In the genomic region with DNA sequence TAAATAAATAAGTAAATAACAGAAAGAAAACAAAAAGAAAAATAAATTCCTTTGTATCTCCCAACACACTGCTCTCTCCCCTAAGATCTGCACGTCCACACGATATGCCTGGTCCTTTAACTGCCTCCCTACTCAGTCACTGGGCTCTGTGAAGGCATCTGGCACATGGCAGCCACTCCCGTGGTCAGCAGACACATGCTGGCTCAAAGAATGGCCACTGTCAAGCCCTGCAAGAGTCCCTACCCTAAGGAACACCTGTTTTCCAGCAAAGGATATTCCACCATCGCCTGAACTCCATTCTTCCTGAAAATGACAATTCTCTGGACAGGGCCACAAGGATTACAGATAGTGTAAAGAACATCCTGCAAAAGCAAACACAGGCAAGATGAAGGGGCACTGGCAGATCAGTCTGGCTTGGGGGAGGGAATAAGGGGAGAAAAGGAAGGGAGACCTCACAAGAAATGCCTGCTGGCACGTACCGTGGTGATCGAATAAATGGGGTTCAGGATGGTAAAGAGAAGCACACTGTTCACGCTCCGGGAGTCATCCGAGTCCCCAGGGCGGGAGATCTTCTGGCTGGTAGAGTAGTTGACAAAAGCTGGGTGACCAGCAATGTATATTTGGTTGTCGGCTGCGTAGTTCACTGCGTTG, we compare ENCODE assay signal across 1 cellular context.
TF ChIP-seq lines count a peak whose summit lies in the region.

No MANE protein-coding gene starts in this region.

TF ChIP-seq in HEK293, 187 proteins besides CTCF, POLR2A, EP300 and RAD21 (continued from another document):
- TF ChIP-seq, protein P1, sequence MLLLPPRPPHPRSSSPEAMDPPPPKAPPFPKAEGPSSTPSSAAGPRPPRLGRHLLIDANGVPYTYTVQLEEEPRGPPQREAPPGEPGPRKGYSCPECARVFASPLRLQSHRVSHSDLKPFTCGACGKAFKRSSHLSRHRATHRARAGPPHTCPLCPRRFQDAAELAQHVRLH (tag by site-specific recombination; IDR thresholded peaks at IDR 0.05) = no peak
- no peak for TF ChIP-seq HIC1 (tag by site-specific recombination; IDR thresholded peaks at IDR 0.05)
- TF ChIP-seq ZNF514 (tag by site-specific recombination; IDR thresholded peaks at IDR 0.05) = no peak
- TF ChIP-seq ZNF2 (tag by site-specific recombination; IDR thresholded peaks at IDR 0.05) = no peak
- TF ChIP-seq KLF8 (tag by site-specific recombination; IDR thresholded peaks at IDR 0.05) = no peak
- TF ChIP-seq ZNF280D (tag by site-specific recombination; IDR thresholded peaks at IDR 0.05) = no peak
- TF ChIP-seq ZSCAN23 (tag by site-specific recombination; IDR thresholded peaks at IDR 0.05) = no peak
- no peak for TF ChIP-seq GLIS1 (tag by site-specific recombination; IDR thresholded peaks at IDR 0.05)
- no peak for TF ChIP-seq ZNF473 (tag by site-specific recombination; IDR thresholded peaks at IDR 0.05)
- no peak for TF ChIP-seq ZNF701 (tag by site-specific recombination; IDR thresholded peaks at IDR 0.05)
- TF ChIP-seq, protein P2, sequence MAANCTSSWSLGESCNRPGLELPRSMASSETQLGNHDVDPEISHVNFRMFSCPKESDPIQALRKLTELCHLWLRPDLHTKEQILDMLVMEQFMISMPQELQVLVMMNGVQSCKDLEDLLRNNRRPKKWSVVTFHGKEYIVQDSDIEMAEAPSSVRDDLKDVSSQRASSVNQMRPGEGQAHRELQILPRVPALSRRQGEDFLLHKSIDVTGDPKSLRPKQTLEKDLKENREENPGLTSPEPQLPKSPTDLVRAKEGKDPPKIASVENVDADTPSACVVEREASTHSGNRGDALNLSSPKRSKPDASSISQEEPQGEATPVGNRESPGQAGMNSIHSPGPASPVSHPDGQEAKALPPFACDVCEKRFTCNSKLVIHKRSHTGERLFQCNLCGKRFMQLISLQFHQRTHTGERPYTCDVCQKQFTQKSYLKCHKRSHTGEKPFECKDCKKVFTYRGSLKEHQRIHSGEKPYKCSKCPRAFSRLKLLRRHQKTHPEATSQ (tag by site-specific recombination; IDR thresholded peaks at IDR 0.05) = no peak
- TF ChIP-seq OSR2 (tag by site-specific recombination; IDR thresholded peaks at IDR 0.05) = no peak
- TF ChIP-seq KLF9 (tag by site-specific recombination; IDR thresholded peaks at IDR 0.05; ENCODE audit: low read depth) = no peak
- no peak for TF ChIP-seq BCL11A (tag by site-specific recombination; IDR thresholded peaks at IDR 0.05; ENCODE audit: low read depth)
TF ChIP-seq in HEK293: peak in this region for 0.
